ENCODE assay signal across 6 cellular contexts in the genomic region with DNA sequence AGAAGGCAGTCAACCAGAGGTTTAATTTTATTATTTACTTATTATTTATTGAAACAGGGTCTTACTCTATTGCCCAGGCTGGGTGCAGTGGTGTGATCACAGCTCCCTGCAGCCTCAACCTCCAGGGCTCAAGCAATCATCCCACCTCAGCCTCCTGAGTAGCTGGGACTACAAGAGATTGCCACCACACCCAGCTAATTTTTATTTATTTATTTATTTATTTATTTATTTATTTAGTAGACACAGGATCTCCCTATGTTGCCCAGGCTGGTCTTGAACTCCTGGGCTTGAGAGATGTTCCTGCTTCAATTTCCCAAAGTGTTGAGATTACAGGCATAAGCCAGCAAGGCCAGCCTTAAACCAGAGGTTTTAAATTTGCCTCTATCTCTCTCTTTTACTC.
"Had no signal": no experiment of that assay in that cellular context is flagged by ENCODE, and none has a peak within 500 bp of the region (broad histone marks: within the 10 kb centered on the region; RNA-seq: fewer than 3 reads in every experiment).

No MANE protein-coding gene starts in this region.

- H3K36me3 Mint-ChIP-seq: IgD-negative memory B cell had no signal

- H3K9me3 Mint-ChIP-seq: IgD-negative memory B cell had no signal

- H3K4me3 ChIP-seq: K562 had no signal

- FAIRE-seq: HepG2, HTR-8/SVneo, K562 had no signal

- H3K27ac Mint-ChIP-seq: IgD-negative memory B cell had no signal

- H3K4me3 Mint-ChIP-seq: IgD-negative memory B cell had no signal

- DNase-seq: KG1 had no signal

- H3K27ac ChIP-seq: HL-60 had no signal
